2 cellular contexts compared by ENCODE assay signal in genomic region chr11:38046571-38047135, GRCh38.
TF ChIP-seq lines count a peak whose summit lies in the region.

No MANE protein-coding gene starts in this region.

TF ChIP-seq in GM23338, 12 proteins besides CTCF, POLR2A, EP300 and RAD21 (continued from another document):
- no peak for TF ChIP-seq REST (IDR thresholded peaks at IDR 0.05; ENCODE audit: unreplicated experiment)
- no peak for TF ChIP-seq NANOG (IDR thresholded peaks at IDR 0.05; ENCODE audit: borderline replicate concordance)
- peak; percentile 87 for TF ChIP-seq ZNF462 (CRISPR knock-in tag; IDR thresholded peaks at IDR 0.05)
- TF ChIP-seq EZH2phosphoT487 (IDR thresholded peaks at IDR 0.05; ENCODE audit: unreplicated experiment) = no peak
- TF ChIP-seq ETS1 (IDR thresholded peaks at IDR 0.05) = no peak

TF ChIP-seq in WTC11, 78 proteins besides CTCF, POLR2A, EP300 and RAD21 (continued from another document):
- TF ChIP-seq USF2 (CRISPR knock-in tag; IDR thresholded peaks at IDR 0.05) (no peak), ZNF512 (CRISPR knock-in tag; IDR thresholded peaks at IDR 0.05; ENCODE audit: borderline replicate concordance) (no peak), EMX1 (CRISPR knock-in tag; IDR thresholded peaks at IDR 0.05) (no peak), RORB (CRISPR knock-in tag; IDR thresholded peaks at IDR 0.05) (no peak), USF1 (CRISPR knock-in tag; IDR thresholded peaks at IDR 0.05) (no peak), E2F4 (CRISPR knock-in tag; IDR thresholded peaks at IDR 0.05; ENCODE audit: borderline replicate concordance, low read depth) (no peak)
